Comparison of ENCODE assay signal across 9 cellular contexts in genomic region chr7:137626469-137627067, GRCh38.
DNase-seq lines count a peak whose midpoint lies in the region; ATAC-seq and TF ChIP-seq lines count a peak whose summit lies in the region.
"Had no signal": no experiment of that assay in that cellular context is flagged by ENCODE, and none has a peak within 500 bp of the region (broad histone marks: within the 10 kb centered on the region; RNA-seq: fewer than 3 reads in every experiment).

No MANE protein-coding gene starts in this region.

- H3K27me3 Mint-ChIP-seq in CD4-positive, alpha-beta T cell, result peaks cover 22% of the 10 kb centered on the region

- CTCF ChIA-PET in CD4-positive, alpha-beta T cell (lab: Charles Lee), result no interaction called here

- H3K4me1 Mint-ChIP-seq in CD4-positive, alpha-beta T cell (ENCODE audit: low read depth), result no peaks in the 10 kb centered on the region
- H3K4me1 Mint-ChIP-seq: activated B cell treated with CpG ODN at 0.5 μM for 24 hours had no signal

- no peaks in the 10 kb centered on the region for H3K9me3 Mint-ChIP-seq in CD4-positive, alpha-beta T cell
- H3K9me3 Mint-ChIP-seq: activated B cell treated with CpG ODN at 0.5 μM for 24 hours had no signal

- no peak overlapping the region for H3K4me3 Mint-ChIP-seq in CD4-positive, alpha-beta T cell
- H3K4me3 Mint-ChIP-seq: activated B cell treated with CpG ODN at 0.5 μM for 24 hours had no signal

- DNase-seq in CD4-positive, alpha-beta T cell, result no peak
- peak; percentile 13 for DNase-seq in NCI-H524 treated with DMSO at 0.1 percent for 48 hours (lab: John Stamatoyannopoulos, UW)
- peak; percentile 70 for DNase-seq in astrocyte of the hippocampus (ENCODE audit: low read depth, low spot score)
- peak; percentile 72 for DNase-seq in inferior parietal cortex (ENCODE audit: extremely low spot score)
- DNase-seq in stimulated activated CD8-positive, alpha-beta memory T cell treated with anti-CD3 and anti-CD28 coated beads, Interleukin-15, amount 100 ng/mL, for 48 hours (ENCODE audit: low read depth in 2 of 2), result peak; percentile 6
- no peak for DNase-seq in omental fat pad (ENCODE audit: low spot score)
- DNase-seq: activated B cell treated with CpG ODN at 0.5 μM for 24 hours had no signal

- H3K27ac ChIP-seq in CD4-positive, alpha-beta T cell (ENCODE audit: low read depth, low read length), result no peak overlapping the region

- peak; percentile 32 for TF ChIP-seq CTCF in CD4-positive, alpha-beta T cell (IDR thresholded peaks at IDR 0.05)
- TF ChIP-seq CTCF in omental fat pad (IDR thresholded peaks at IDR 0.05), result no peak

- no peaks in the 10 kb centered on the region for H3K9me3 ChIP-seq in CD4-positive, alpha-beta T cell (ENCODE audit: control insufficient read depth, low read length)

- intact Hi-C loops in CD4-positive, alpha-beta T cell (cut with DNase I, micrococcal nuclease), result no loop called here

- ATAC-seq in CD4-positive, alpha-beta T cell (ENCODE audit: poor library complexity), result no peak
- peak; percentile 64 for ATAC-seq in GM18517 (IDR thresholded peaks at IDR 0.05; ENCODE audit: unreplicated experiment)
- peak; percentile 77 for ATAC-seq in HG02981 (IDR thresholded peaks at IDR 0.05; ENCODE audit: unreplicated experiment)
- ATAC-seq in omental fat pad (ENCODE audit: low FRiP score), result no peak

- no peak overlapping the region for H3K27ac Mint-ChIP-seq in CD4-positive, alpha-beta T cell
- H3K27ac Mint-ChIP-seq: activated B cell treated with CpG ODN at 0.5 μM for 24 hours had no signal

- H3K36me3 Mint-ChIP-seq in CD4-positive, alpha-beta T cell (ENCODE audit: low read depth), result no peaks in the 10 kb centered on the region

- peaks cover 5% of the 10 kb centered on the region for H3K27me3 ChIP-seq in CD4-positive, alpha-beta T cell (ENCODE audit: control insufficient read depth, insufficient read depth, low read length)

- POLR2A ChIA-PET in CD4-positive, alpha-beta T cell (lab: Charles Lee), result no interaction called here

Comparison
In these comparisons a context has a peak if more than half of its experiments do, and no peak if none do; other contexts are left out.
1. ATAC-seq: peak in GM18517 (single experiment) and HG02981 (single experiment); none in CD4-positive, alpha-beta T cell (single experiment) and omental fat pad (single experiment).
2. DNase-seq: peak in NCI-H524 treated with DMSO at 0.1 percent for 48 hours (single experiment), astrocyte of the hippocampus (single experiment), inferior parietal cortex (single experiment) and stimulated activated CD8-positive, alpha-beta memory T cell treated with anti-CD3 and anti-CD28 coated beads, Interleukin-15, amount 100 ng/mL, for 48 hours (2 of 2); none in CD4-positive, alpha-beta T cell (0 of 10) and omental fat pad (single experiment).